ENCODE assay signal across 14 cellular contexts in genomic region chr14:97723834-97724770, GRCh38.
DNase-seq lines count a peak whose midpoint lies in the region; ATAC-seq and TF ChIP-seq lines count a peak whose summit lies in the region.
"Had no signal": no experiment of that assay in that cellular context is flagged by ENCODE, and none has a peak within 500 bp of the region (broad histone marks: within the 10 kb centered on the region; RNA-seq: fewer than 3 reads in every experiment).

No MANE protein-coding gene starts in this region.

- H3K4me1 Mint-ChIP-seq in activated CD4-positive, alpha-beta T cell treated with anti-CD3 and anti-CD28 coated beads, Interleukin-2, amount 10 ng/mL, durations not matched to agents 7 days and 5 days: peaks cover 83% of the 10 kb centered on the region
- peaks cover 64% of the 10 kb centered on the region for H3K4me1 Mint-ChIP-seq in stimulated activated naive CD8-positive, alpha-beta T cell treated with anti-CD3 and anti-CD28 coated beads, Interleukin-15, Interleukin-2, amounts not matched to agents 100 ng/mL and 50 ng/mL, for 24 hours (ENCODE audit: low read depth)
- H3K4me1 Mint-ChIP-seq: activated B cell treated with CpG ODN at 0.5 μM for 24 hours had no signal

- POLR2A ChIA-PET in activated CD4-positive, alpha-beta T cell treated with anti-CD3 and anti-CD28 coated beads, Interleukin-2, amount 10 ng/mL, durations not matched to agents 7 days and 5 days (lab: Charles Lee): interaction anchor here (0.6 kb wide), 1 partner anchor 135 kb away, joined by 3 read pairs; no protein-coding TSS in a partner anchor

- peak; percentile 57 for DNase-seq in activated T-cell treated with anti-CD3 and anti-CD28 coated beads, Interleukin-2, amount 50 U/mL, for 1 hour
- no peak for DNase-seq in activated T-cell treated with anti-CD3 and anti-CD28 coated beads for 4 hours
- DNase-seq in activated CD4-positive, alpha-beta T cell treated with anti-CD3 and anti-CD28 coated beads, Interleukin-2, amount 10 ng/mL, durations not matched to agents 7 days and 5 days: peak; percentile 54
- DNase-seq in effector CD4-positive, alpha-beta T cell: peak; percentile 20
- DNase-seq in DMS114 treated with DMSO at 0.1 percent for 48 hours (lab: John Stamatoyannopoulos, UW; ENCODE audit: unreplicated experiment): no peak
- no peak for DNase-seq in DMS153 treated with DMSO at 0.1 percent for 48 hours (lab: John Stamatoyannopoulos, UW; ENCODE audit: unreplicated experiment)
- no peak for DNase-seq in psoas muscle
- DNase-seq: activated B cell treated with CpG ODN at 0.5 μM for 24 hours, GF-D8, hypothalamus, SHP77, thyroid gland had no signal

- CTCF ChIA-PET in activated CD4-positive, alpha-beta T cell treated with anti-CD3 and anti-CD28 coated beads, Interleukin-2, amount 10 ng/mL, durations not matched to agents 7 days and 5 days (lab: Charles Lee): interaction anchor here (0.6 to 2.1 kb wide), 10 partner anchors 8 to 450 kb away, joined by 3 to 5 read pairs (median 3); no protein-coding TSS in a partner anchor

- peak overlapping the region; percentile 96 for H3K27ac Mint-ChIP-seq in activated CD4-positive, alpha-beta T cell treated with anti-CD3 and anti-CD28 coated beads, Interleukin-2, amount 10 ng/mL, durations not matched to agents 7 days and 5 days
- H3K27ac Mint-ChIP-seq in stimulated activated naive CD8-positive, alpha-beta T cell treated with anti-CD3 and anti-CD28 coated beads, Interleukin-15, Interleukin-2, amounts not matched to agents 100 ng/mL and 50 ng/mL, for 24 hours: peak overlapping the region; percentile 95
- H3K27ac Mint-ChIP-seq: activated B cell treated with CpG ODN at 0.5 μM for 24 hours had no signal

- ATAC-seq in psoas muscle: no peak

- no peaks in the 10 kb centered on the region for H3K4me1 ChIP-seq in psoas muscle
- H3K4me1 ChIP-seq: thyroid gland had no signal

- H3K27ac ChIP-seq in psoas muscle: no peak overlapping the region
- H3K27ac ChIP-seq: HL-60, thyroid gland had no signal

- H3K9me3 ChIP-seq in psoas muscle: peaks cover 10% of the 10 kb centered on the region
- H3K9me3 ChIP-seq: thyroid gland had no signal

- intact Hi-C loops in psoas muscle (cut with DNase I): no loop called here

- peaks cover 24% of the 10 kb centered on the region for H3K36me3 Mint-ChIP-seq in activated CD4-positive, alpha-beta T cell treated with anti-CD3 and anti-CD28 coated beads, Interleukin-2, amount 10 ng/mL, durations not matched to agents 7 days and 5 days (ENCODE audit: low read depth)
- no peaks in the 10 kb centered on the region for H3K36me3 Mint-ChIP-seq in stimulated activated naive CD8-positive, alpha-beta T cell treated with anti-CD3 and anti-CD28 coated beads, Interleukin-15, Interleukin-2, amounts not matched to agents 100 ng/mL and 50 ng/mL, for 24 hours (ENCODE audit: low read depth)

- peak overlapping the region; percentile 65 for H3K4me3 Mint-ChIP-seq in activated CD4-positive, alpha-beta T cell treated with anti-CD3 and anti-CD28 coated beads, Interleukin-2, amount 10 ng/mL, durations not matched to agents 7 days and 5 days
- peak overlapping the region; percentile 76 for H3K4me3 Mint-ChIP-seq in stimulated activated naive CD8-positive, alpha-beta T cell treated with anti-CD3 and anti-CD28 coated beads, Interleukin-15, Interleukin-2, amounts not matched to agents 100 ng/mL and 50 ng/mL, for 24 hours
- H3K4me3 Mint-ChIP-seq: activated B cell treated with CpG ODN at 0.5 μM for 24 hours had no signal

- no peaks in the 10 kb centered on the region for H3K36me3 ChIP-seq in psoas muscle (ENCODE audit: insufficient read depth in 1 of 2, low read depth in 1 of 2)
- H3K36me3 ChIP-seq: thyroid gland had no signal

- H3K27me3 Mint-ChIP-seq in activated CD4-positive, alpha-beta T cell treated with anti-CD3 and anti-CD28 coated beads, Interleukin-2, amount 10 ng/mL, durations not matched to agents 7 days and 5 days: no peaks in the 10 kb centered on the region
- H3K27me3 Mint-ChIP-seq in stimulated activated naive CD8-positive, alpha-beta T cell treated with anti-CD3 and anti-CD28 coated beads, Interleukin-15, Interleukin-2, amounts not matched to agents 100 ng/mL and 50 ng/mL, for 24 hours: no peaks in the 10 kb centered on the region
- H3K27me3 Mint-ChIP-seq: activated B cell treated with CpG ODN at 0.5 μM for 24 hours had no signal

- no peak overlapping the region for H3K4me3 ChIP-seq in psoas muscle
- H3K4me3 ChIP-seq: thyroid gland had no signal

- TF ChIP-seq CTCF in psoas muscle (IDR thresholded peaks at IDR 0.05): no peak

- peaks cover 0 to 2% (median 0%) of the 10 kb centered on the region in 3 donors for H3K27me3 ChIP-seq in psoas muscle (ENCODE audit: insufficient read depth in 3 of 3, low read length in 2 of 3)
- H3K27me3 ChIP-seq: thyroid gland had no signal

- 68 to 72% (median 69%) methylated on average over 18 of the region's 18 CpGs for WGBS in psoas muscle, 3 donors

- peaks cover 10% of the 10 kb centered on the region for H3K9me3 Mint-ChIP-seq in activated CD4-positive, alpha-beta T cell treated with anti-CD3 and anti-CD28 coated beads, Interleukin-2, amount 10 ng/mL, durations not matched to agents 7 days and 5 days
- H3K9me3 Mint-ChIP-seq in stimulated activated naive CD8-positive, alpha-beta T cell treated with anti-CD3 and anti-CD28 coated beads, Interleukin-15, Interleukin-2, amounts not matched to agents 100 ng/mL and 50 ng/mL, for 24 hours: peaks cover 7% of the 10 kb centered on the region

Comparison
In these comparisons a context has a peak if more than half of its experiments do, and no peak if none do; other contexts are left out.
1. DNase-seq: peak in activated T-cell treated with anti-CD3 and anti-CD28 coated beads, Interleukin-2, amount 50 U/mL, for 1 hour (single experiment), activated CD4-positive, alpha-beta T cell treated with anti-CD3 and anti-CD28 coated beads, Interleukin-2, amount 10 ng/mL, durations not matched to agents 7 days and 5 days (single experiment) and effector CD4-positive, alpha-beta T cell (single experiment); none in activated T-cell treated with anti-CD3 and anti-CD28 coated beads for 4 hours (single experiment), DMS114 treated with DMSO at 0.1 percent for 48 hours (single experiment), DMS153 treated with DMSO at 0.1 percent for 48 hours (single experiment) and psoas muscle (0 of 2).